Comparison of ENCODE assay signal across 21 cellular contexts in genomic region chr18:52615943-52616342, GRCh38.
DNase-seq lines count a peak whose midpoint lies in the region; ATAC-seq and TF ChIP-seq lines count a peak whose summit lies in the region.
"Had no signal": no experiment of that assay in that cellular context is flagged by ENCODE, and none has a peak within 500 bp of the region (broad histone marks: within the 10 kb centered on the region; RNA-seq: fewer than 3 reads in every experiment).

No MANE protein-coding gene starts in this region.

- no peak for DNase-seq in right cardiac atrium
- no peak for DNase-seq in retina
- DNase-seq in DMS153 (lab: John Stamatoyannopoulos, UW), result no peak
- DNase-seq in HEK293T (ENCODE audit: extremely low spot score), result no peak
- DNase-seq: COR-L47; effector memory CD4-positive, alpha-beta T cell; GDM1; H9; hippocampal formation; KBM-7; midbrain; NCI-H1105 treated with DMSO at 0.1 percent for 48 hours; NCI-H226; nucleus accumbens; SHP77 treated with DMSO at 0.1 percent for 48 hours; stimulated activated naive CD8-positive, alpha-beta T cell treated with anti-CD3 and anti-CD28 coated beads, Interleukin-15, Interleukin-2, amounts not matched to agents 100 U/mL and 50 U/mL, for 24 hours had no signal

- CTCF ChIA-PET in HEK293T (lab: Yijun Ruan, JAX), result no interaction called here

- POLR2A ChIA-PET in HEK293T (lab: Yijun Ruan, JAX), result no interaction called here

- no peaks in the 10 kb centered on the region for H3K4me1 ChIP-seq in right cardiac atrium (ENCODE audit: control insufficient read depth, insufficient read depth, low read length)

- intact Hi-C loops in right cardiac atrium (cut with DNase I), result no loop called here

- no peak overlapping the region for H3K27ac ChIP-seq in right cardiac atrium (ENCODE audit: low read length)

- H3K27me3 ChIP-seq in right cardiac atrium (ENCODE audit: control insufficient read depth, insufficient read depth), result no peaks in the 10 kb centered on the region

- H3K9me3 ChIP-seq in right cardiac atrium (ENCODE audit: control insufficient read depth, low read length), result no peaks in the 10 kb centered on the region

- WGBS in right cardiac atrium, result 77% methylated on average over 3 of the region's 3 CpGs

- ATAC-seq in GM18519 (IDR thresholded peaks at IDR 0.05; ENCODE audit: low FRiP score, unreplicated experiment), result peak; percentile 87
- peak; percentile 93 for ATAC-seq in GM21390 (IDR thresholded peaks at IDR 0.05; ENCODE audit: unreplicated experiment)
- ATAC-seq in HG02973 (IDR thresholded peaks at IDR 0.05; ENCODE audit: unreplicated experiment), result peak; percentile 80
- ATAC-seq in HG03521 (IDR thresholded peaks at IDR 0.05; ENCODE audit: unreplicated experiment), result peak; percentile 59
- ATAC-seq in right cardiac atrium, result no peak
- ATAC-seq: activated naive CD4-positive, alpha-beta T cell treated with anti-CD3 and anti-CD28 coated beads, Interleukin-2, amount 50 U/mL, for 72 hours; stimulated activated naive CD8-positive, alpha-beta T cell treated with anti-CD3 and anti-CD28 coated beads, Interleukin-15, Interleukin-2, amounts not matched to agents 100 U/mL and 50 U/mL, for 24 hours had no signal

- H3K4me3 ChIP-seq in right cardiac atrium (ENCODE audit: low read length), result no peak overlapping the region

TF ChIP-seq in HEK293T, 16 proteins besides CTCF, POLR2A, EP300 and RAD21:
- TF ChIP-seq SP1 (IDR thresholded peaks at IDR 0.05) (no peak), L3MBTL2 (conservative IDR thresholded peaks at IDR 0.05) (no peak), CTBP1 (IDR thresholded peaks at IDR 0.05; ENCODE audit: borderline replicate concordance) (no peak)

Comparison
In these comparisons a context has a peak if more than half of its experiments do, and no peak if none do; other contexts are left out.
1. ATAC-seq: peak in GM18519 (single experiment), GM21390 (single experiment), HG02973 (single experiment) and HG03521 (single experiment); none in right cardiac atrium (0 of 2).